23 cellular contexts compared by ENCODE assay signal in genomic region chr6:150116195-150116800, GRCh38. TPM values are rescaled to one million over a fixed set of nuclear protein-coding genes. Genes with fewer than 3 reads are reported as not detected.
DNase-seq lines count a peak whose midpoint lies in the region; ATAC-seq, FAIRE-seq and TF ChIP-seq lines count a peak whose summit lies in the region.
"Had no signal": no experiment of that assay in that cellular context is flagged by ENCODE, and none has a peak within 500 bp of the region (broad histone marks: within the 10 kb centered on the region; RNA-seq: fewer than 3 reads in every experiment).

No MANE protein-coding gene starts in this region.

- TF ChIP-seq CTCF in epithelial cell of esophagus (IDR thresholded peaks at IDR 0.05; ENCODE audit: insufficient read depth, low read depth, low read length, missing control alignments) = no peak
- no peak for TF ChIP-seq CTCF in lower lobe of right lung (IDR thresholded peaks at IDR 0.05)
- TF ChIP-seq CTCF in kidney (IDR thresholded peaks at IDR 0.05; ENCODE audit: borderline replicate concordance, extremely low read depth, insufficient read depth) = no peak

- peak overlapping the region in 4 of 11 experiments; percentile 40 to 77 (median 50); a peak in 6 of 22 replicates for H3K27ac ChIP-seq in BLaER1 treated with 17β-estradiol and CSF1 and Interleukin-3, amounts not matched to agents 10 nM and 100 nM
- H3K27ac ChIP-seq in lower lobe of right lung (peak overlapping the region; percentile 49), kidney (ENCODE audit: low read depth in 2 of 2, low read length in 2 of 2) (no peak overlapping the region)
- H3K27ac ChIP-seq: A549, C4-2B had no signal

- H3K9me3 ChIP-seq in BLaER1 treated with 17β-estradiol and CSF1 and Interleukin-3, amounts not matched to agents 10 nM and 100 nM (replicated peaks in 1 of 11) = peaks cover 17 to 28% (median 21%) of the 10 kb centered on the region in 11 experiments
- H3K9me3 ChIP-seq in lower lobe of right lung (no peaks in the 10 kb centered on the region), kidney (ENCODE audit: control insufficient read depth in 1 of 2, low read length in 2 of 2) (no peaks in the 10 kb centered on the region)
- H3K9me3 ChIP-seq: A549 had no signal

- intact Hi-C loops in lower lobe of right lung (cut with DNase I) (no loop called here), kidney (cut with DNase I) (no loop called here)

- DNase-seq in NCI-H345 treated with DMSO at 0.1 percent for 48 hours (lab: John Stamatoyannopoulos, UW; ENCODE audit: unreplicated experiment) (peak; percentile 73), epithelial cell of esophagus (ENCODE audit: low read depth) (peak; percentile 61), lower lobe of right lung (no peak), EL (no peak), NCI-H187 (lab: John Stamatoyannopoulos, UW) (no peak), kidney (no peak), NCI-H526 treated with DMSO at 0.1 percent for 48 hours (lab: John Stamatoyannopoulos, UW) (no peak)
- DNase-seq: DMS 273 treated with DMSO at 0.1 percent for 48 hours, GOT3, IMR-90, NCI-H1436, NCI-H2029 treated with DMSO at 0.1 percent for 48 hours, NCI-H2171 treated with DMSO at 0.1 percent for 48 hours, SIG-M5 had no signal

- FAIRE-seq in kidney (lab: Jason Lieb, UNC) = no peak
- FAIRE-seq: A549, GM12891, HTR-8/SVneo had no signal

- peaks cover 21 to 82% (median 70%) of the 10 kb centered on the region in 10 experiments for H3K4me1 ChIP-seq in BLaER1 treated with 17β-estradiol and CSF1 and Interleukin-3, amounts not matched to agents 10 nM and 100 nM
- H3K4me1 ChIP-seq in lower lobe of right lung (peaks cover 11% of the 10 kb centered on the region), kidney (ENCODE audit: control insufficient read depth in 1 of 2, insufficient read depth in 1 of 2, low read depth in 1 of 2, low read length in 2 of 2) (no peaks in the 10 kb centered on the region)
- H3K4me1 ChIP-seq: A549 had no signal

- H3K27me3 ChIP-seq in BLaER1 treated with 17β-estradiol and CSF1 and Interleukin-3, amounts not matched to agents 10 nM and 100 nM = 0 out of 22 replicates have a peak, but pooled peaks cover 0 to 8% (median 0%) of the 10 kb centered on the region in 11 experiments
- no peaks in the 10 kb centered on the region for H3K27me3 ChIP-seq in lower lobe of right lung (ENCODE audit: low read depth)

- ATAC-seq in lower lobe of right lung = peak; percentile 52 to 74
- ATAC-seq: A549, HCT116 had no signal

- no peaks in the 10 kb centered on the region for H3K36me3 ChIP-seq in BLaER1 treated with 17β-estradiol and CSF1 and Interleukin-3, amounts not matched to agents 10 nM and 100 nM
- H3K36me3 ChIP-seq in lower lobe of right lung (no peaks in the 10 kb centered on the region), kidney (ENCODE audit: control insufficient read depth in 1 of 2, insufficient read depth in 2 of 2, low read length in 2 of 2) (no peaks in the 10 kb centered on the region)

- no peaks in the 10 kb centered on the region for H4K20me1 ChIP-seq in BLaER1 treated with 17β-estradiol and CSF1 and Interleukin-3, amounts not matched to agents 10 nM and 100 nM

- H3K4me3 ChIP-seq in BLaER1 treated with 17β-estradiol and CSF1 and Interleukin-3, amounts not matched to agents 10 nM and 100 nM = no peak overlapping the region
- H3K4me3 ChIP-seq in epithelial cell of esophagus (ENCODE audit: low read length) (no peak overlapping the region), lower lobe of right lung (no peak overlapping the region), kidney (ENCODE audit: low read length in 2 of 2) (no peak overlapping the region)
- H3K4me3 ChIP-seq: A549 had no signal

- H3K9ac ChIP-seq in BLaER1 treated with 17β-estradiol and CSF1 and Interleukin-3, amounts not matched to agents 10 nM and 100 nM = 0 out of 22 replicates have a peak overlapping the region, but pooled peaks of 1 of the 11 experiments have one; percentile 13
- no peak overlapping the region for H3K9ac ChIP-seq in kidney (ENCODE audit: low read length in 2 of 2)

- H3K4me2 ChIP-seq in BLaER1 treated with 17β-estradiol and CSF1 and Interleukin-3, amounts not matched to agents 10 nM and 100 nM = peak overlapping the region in 9 of 11 experiments; percentile 33 to 94 (median 90); a peak in 18 of 22 replicates
- H3K4me2 ChIP-seq: A549 had no signal

RNA-seq across cellular contexts. Expression of gene PPP1R14C, which starts 26.5 kb away (rescaled TPM):
- 15.4 TPM for total RNA-seq in lower lobe of right lung
- 15.8 TPM for total RNA-seq in kidney
- polyA plus RNA-seq in kidney (ENCODE audit: insufficient read depth, low read depth, low replicate concordance) = 6.5 TPM
- total RNA-seq: IMR-90, M059J, NCI-H460, RPMI7951 had no signal
- polyA plus RNA-seq: IMR-90 had no signal

RNA-seq across cellular contexts. Expression of gene ULBP3, which starts 47.4 kb away (rescaled TPM):
- total RNA-seq in lower lobe of right lung (2.4 TPM), kidney (5.0 TPM)
- 0.71 TPM for polyA plus RNA-seq in kidney (ENCODE audit: insufficient read depth, low read depth, low replicate concordance)

Comparison
In these comparisons a context has a peak if more than half of its experiments do, and no peak if none do; other contexts are left out.
1. DNase-seq: peak in NCI-H345 treated with DMSO at 0.1 percent for 48 hours (single experiment) and epithelial cell of esophagus (single experiment); none in lower lobe of right lung (single experiment), EL (single experiment), NCI-H187 (0 of 2), kidney (single experiment) and NCI-H526 treated with DMSO at 0.1 percent for 48 hours (single experiment).